Comparison of ENCODE assay signal across 8 cellular contexts in genomic region chr5:10606632-10607022, GRCh38. TPM values are rescaled to one million over a fixed set of nuclear protein-coding genes. Genes with fewer than 3 reads are reported as not detected.
A peak's percentile ranks its signal among the peaks of the same experiment; 100 is the strongest.
DNase-seq lines count a peak whose midpoint lies in the region; ATAC-seq and TF ChIP-seq lines count a peak whose summit lies in the region.
"Not testable (repeated sequence)": the region's sequence is repeated elsewhere in the genome, so short reads cannot be mapped to it uniquely, and the experiment has no call there.

No MANE protein-coding gene starts in this region.

- peaks cover 27 to 84% (median 71%) of the 10 kb centered on the region in 10 experiments for H3K4me1 ChIP-seq in BLaER1 treated with 17β-estradiol and CSF1 and Interleukin-3, amounts not matched to agents 10 nM and 100 nM
- peaks cover 13% of the 10 kb centered on the region for H3K4me1 ChIP-seq in RWPE2 (ENCODE audit: insufficient read depth, poor library complexity, severe bottlenecking)
- peaks cover 32% of the 10 kb centered on the region for H3K4me1 ChIP-seq in cardiac muscle cell (ENCODE audit: low read depth)

- peak in 1 of 2 experiments; percentile 53 for DNase-seq in HL-60 (ENCODE audit: low read depth in 1 of 2, low spot score in 1 of 2)
- DNase-seq in RWPE2 (ENCODE audit: low spot score); activated naive CD8-positive, alpha-beta T cell treated with anti-CD3 and anti-CD28 coated beads, Interleukin-2, amount 50 U/mL, for 24 hours; cardiac muscle cell (ENCODE audit: low read depth in 1 of 2, low spot score in 1 of 2); mesothelial cell of epicardium (ENCODE audit: low spot score in 2 of 2, unreplicated experiment in 2 of 2); stimulated activated naive B cell treated with anti-CD40 and anti-IgM and Interleukin-4, amounts not matched to agents 10 μg/mL and 1 μg/mL and 100 μg/mL, for 72 hours: not testable (repeated sequence)

- H3K4me1 Mint-ChIP-seq in activated naive CD8-positive, alpha-beta T cell treated with anti-CD3 and anti-CD28 coated beads, Interleukin-2, amount 50 U/mL, for 24 hours: peaks cover 31% of the 10 kb centered on the region
- H3K4me1 Mint-ChIP-seq in mesothelial cell of epicardium: peaks cover 19% of the 10 kb centered on the region
- H3K4me1 Mint-ChIP-seq in stimulated activated naive B cell treated with anti-CD40 and anti-IgM and Interleukin-4, amounts not matched to agents 10 μg/mL and 1 μg/mL and 100 μg/mL, for 72 hours: peaks cover 49 to 75% of the 10 kb centered on the region in 2 donors

- H3K4me2 ChIP-seq in BLaER1 treated with 17β-estradiol and CSF1 and Interleukin-3, amounts not matched to agents 10 nM and 100 nM: peak overlapping the region; percentile 77 to 90 (median 84); a peak in 21 of 22 replicates

- H3K36me3 Mint-ChIP-seq in activated naive CD8-positive, alpha-beta T cell treated with anti-CD3 and anti-CD28 coated beads, Interleukin-2, amount 50 U/mL, for 24 hours (ENCODE audit: low read depth); mesothelial cell of epicardium: not testable (repeated sequence)
- H3K36me3 Mint-ChIP-seq in stimulated activated naive B cell treated with anti-CD40 and anti-IgM and Interleukin-4, amounts not matched to agents 10 μg/mL and 1 μg/mL and 100 μg/mL, for 72 hours: peaks cover 39 to 62% of the 10 kb centered on the region in 2 donors

- peak overlapping the region; percentile 76 to 90 (median 83); a peak in 21 of 22 replicates for H3K27ac ChIP-seq in BLaER1 treated with 17β-estradiol and CSF1 and Interleukin-3, amounts not matched to agents 10 nM and 100 nM
- peak overlapping the region; percentile 94 for H3K27ac ChIP-seq in HL-60 (replicated peaks)
- peak overlapping the region; percentile 14 for H3K27ac ChIP-seq in RWPE2 (ENCODE audit: poor library complexity, severe bottlenecking)
- peak overlapping the region; percentile 94 for H3K27ac ChIP-seq in cardiac muscle cell

- H3K9ac ChIP-seq in BLaER1 treated with 17β-estradiol and CSF1 and Interleukin-3, amounts not matched to agents 10 nM and 100 nM: peak overlapping the region in 8 of 11 experiments; percentile 67 to 79 (median 72); a peak in 12 of 22 replicates

- H3K27ac Mint-ChIP-seq in activated naive CD8-positive, alpha-beta T cell treated with anti-CD3 and anti-CD28 coated beads, Interleukin-2, amount 50 U/mL, for 24 hours: peak overlapping the region; percentile 38
- peak overlapping the region; percentile 84 for H3K27ac Mint-ChIP-seq in mesothelial cell of epicardium
- peak overlapping the region; percentile 96 for H3K27ac Mint-ChIP-seq in stimulated activated naive B cell treated with anti-CD40 and anti-IgM and Interleukin-4, amounts not matched to agents 10 μg/mL and 1 μg/mL and 100 μg/mL, for 72 hours

- not testable (repeated sequence) for H3K4me3 ChIP-seq in BLaER1 treated with 17β-estradiol and CSF1 and Interleukin-3, amounts not matched to agents 10 nM and 100 nM; RWPE2 (ENCODE audit: severe bottlenecking); cardiac muscle cell
- 0 out of 2 replicates have a peak overlapping the region, but pooled peaks have one; percentile 8 for H3K4me3 ChIP-seq in HL-60 (replicated peaks; ENCODE audit: insufficient read depth, low read length)

- peaks cover 16% of the 10 kb centered on the region for H3K27me3 Mint-ChIP-seq in activated naive CD8-positive, alpha-beta T cell treated with anti-CD3 and anti-CD28 coated beads, Interleukin-2, amount 50 U/mL, for 24 hours
- H3K27me3 Mint-ChIP-seq in mesothelial cell of epicardium (ENCODE audit: low read depth); stimulated activated naive B cell treated with anti-CD40 and anti-IgM and Interleukin-4, amounts not matched to agents 10 μg/mL and 1 μg/mL and 100 μg/mL, for 72 hours: not testable (repeated sequence)

- peaks cover 0 to 32% (median 2%) of the 10 kb centered on the region in 11 experiments; a peak in 8 of 22 replicates for H4K20me1 ChIP-seq in BLaER1 treated with 17β-estradiol and CSF1 and Interleukin-3, amounts not matched to agents 10 nM and 100 nM

- H3K4me3 Mint-ChIP-seq in activated naive CD8-positive, alpha-beta T cell treated with anti-CD3 and anti-CD28 coated beads, Interleukin-2, amount 50 U/mL, for 24 hours: peak overlapping the region; percentile 24
- not testable (repeated sequence) for H3K4me3 Mint-ChIP-seq in mesothelial cell of epicardium
- H3K4me3 Mint-ChIP-seq in stimulated activated naive B cell treated with anti-CD40 and anti-IgM and Interleukin-4, amounts not matched to agents 10 μg/mL and 1 μg/mL and 100 μg/mL, for 72 hours: peak overlapping the region; percentile 75 to 79

- H3K9me3 Mint-ChIP-seq in activated naive CD8-positive, alpha-beta T cell treated with anti-CD3 and anti-CD28 coated beads, Interleukin-2, amount 50 U/mL, for 24 hours; mesothelial cell of epicardium; stimulated activated naive B cell treated with anti-CD40 and anti-IgM and Interleukin-4, amounts not matched to agents 10 μg/mL and 1 μg/mL and 100 μg/mL, for 72 hours: not testable (repeated sequence)

- H3K36me3 ChIP-seq in BLaER1 treated with 17β-estradiol and CSF1 and Interleukin-3, amounts not matched to agents 10 nM and 100 nM: peaks cover 0 to 27% (median 0%) of the 10 kb centered on the region in 11 experiments; a peak in 7 of 22 replicates
- H3K36me3 ChIP-seq in RWPE2 (ENCODE audit: low read depth); cardiac muscle cell: not testable (repeated sequence)

- TF ChIP-seq CTCF in HL-60 (IDR thresholded peaks at IDR 0.05; ENCODE audit: insufficient read depth, low read length); RWPE2 (IDR thresholded peaks at IDR 0.05; ENCODE audit: poor library complexity, severe bottlenecking); cardiac muscle cell (IDR thresholded peaks at IDR 0.05; ENCODE audit: low read depth, low read length); mesothelial cell of epicardium (IDR thresholded peaks at IDR 0.05; ENCODE audit: unreplicated experiment): not testable (repeated sequence)

- H3K27me3 ChIP-seq in BLaER1 treated with 17β-estradiol and CSF1 and Interleukin-3, amounts not matched to agents 10 nM and 100 nM; HL-60 (ENCODE audit: insufficient read depth, poor library complexity, severe bottlenecking); RWPE2 (ENCODE audit: insufficient read depth, poor library complexity, severe bottlenecking); cardiac muscle cell: not testable (repeated sequence)

- not testable (repeated sequence) for H3K9me3 ChIP-seq in BLaER1 treated with 17β-estradiol and CSF1 and Interleukin-3, amounts not matched to agents 10 nM and 100 nM (replicated peaks in 1 of 11); RWPE2 (ENCODE audit: severe bottlenecking); cardiac muscle cell (ENCODE audit: low read depth)

- ATAC-seq in GM21723 (IDR thresholded peaks at IDR 0.05; ENCODE audit: unreplicated experiment) (peak; percentile 2), RWPE2 (ENCODE audit: low read depth) (peak; percentile 65)
- not testable (repeated sequence) for ATAC-seq in activated naive CD8-positive, alpha-beta T cell treated with anti-CD3 and anti-CD28 coated beads, Interleukin-2, amount 50 U/mL, for 24 hours; stimulated activated naive B cell treated with anti-CD40 and anti-IgM and Interleukin-4, amounts not matched to agents 10 μg/mL and 1 μg/mL and 100 μg/mL, for 72 hours (replicated peaks)

RNA-seq across cellular contexts. Expression of gene ANKRD33B, which starts 42.8 kb away (rescaled TPM):
- total RNA-seq in cardiac muscle cell: 6.4 and 14.8 TPM in 2 replicates
- 5.7 and 11.8 TPM in 2 replicates for polyA plus RNA-seq in cardiac muscle cell
- 3.2 to 3.8 TPM (median 3.5 TPM) in 3 replicates for total RNA-seq in mesothelial cell of epicardium

Comparison
In these comparisons a context has a peak if more than half of its experiments do, and no peak if none do; other contexts are left out.
1. H3K27ac ChIP-seq: peak in every context shown above with its lines; median percentile 94 in HL-60; 94 in cardiac muscle cell; 83 in BLaER1 treated with 17β-estradiol and CSF1 and Interleukin-3, amounts not matched to agents 10 nM and 100 nM; 14 in RWPE2.
2. H3K27ac Mint-ChIP-seq: peak in every context shown above with its lines; median percentile 96 in stimulated activated naive B cell treated with anti-CD40 and anti-IgM and Interleukin-4, amounts not matched to agents 10 μg/mL and 1 μg/mL and 100 μg/mL, for 72 hours; 84 in mesothelial cell of epicardium; 38 in activated naive CD8-positive, alpha-beta T cell treated with anti-CD3 and anti-CD28 coated beads, Interleukin-2, amount 50 U/mL, for 24 hours.